30 cellular contexts compared by ENCODE assay signal in the genomic region with DNA sequence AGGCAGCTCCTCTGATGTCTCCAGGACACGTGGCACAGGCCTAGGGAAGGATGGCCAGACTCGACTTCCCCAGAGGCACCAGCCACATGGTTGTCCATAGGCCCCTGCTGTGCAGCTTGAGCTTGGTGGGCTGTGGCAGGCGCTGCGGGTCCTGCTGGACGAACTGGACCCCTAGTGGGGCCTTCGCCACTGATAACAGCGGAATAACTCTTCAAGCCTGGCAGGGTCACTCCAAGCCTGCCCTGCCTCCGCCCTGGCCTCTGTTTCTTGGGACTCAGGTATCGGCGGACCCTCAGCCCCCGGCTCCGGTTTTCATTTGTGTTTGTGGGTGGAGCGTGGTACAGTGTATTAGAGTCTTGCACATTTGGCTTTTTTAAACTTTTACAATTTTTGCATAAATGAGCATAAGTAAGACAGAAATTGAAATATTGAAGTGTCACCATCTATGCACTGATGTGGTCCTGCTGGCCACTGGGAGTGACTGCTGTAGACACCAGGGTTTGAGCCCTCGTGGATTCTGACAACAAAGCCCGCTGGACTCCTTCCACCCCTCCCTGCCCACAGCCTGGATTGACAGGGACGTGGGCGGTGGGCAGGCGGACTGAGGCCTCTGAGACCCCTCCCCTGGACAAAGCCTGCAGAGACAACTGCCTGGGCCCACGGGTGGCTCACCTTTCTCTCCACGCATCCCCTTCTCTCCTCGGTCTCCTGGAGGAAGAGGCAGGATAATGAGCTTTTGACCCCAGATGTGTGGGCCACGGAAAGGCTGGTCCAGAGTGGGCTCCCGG. TPM values are rescaled to one million over a fixed set of nuclear protein-coding genes. Genes with fewer than 3 reads are reported as not detected.
"Had no signal": no experiment of that assay in that cellular context is flagged by ENCODE, and none has a peak within 500 bp of the region (broad histone marks: within the 10 kb centered on the region; RNA-seq: fewer than 3 reads in every experiment).

No MANE protein-coding gene starts in this region.

- H3K27ac ChIP-seq: cardiac muscle cell, esophagus muscularis mucosa, foreskin keratinocyte, pancreas, prostate gland, thyroid gland had no signal

- H3K36me3 Mint-ChIP-seq: activated CD4-positive, alpha-beta memory T cell treated with anti-CD3 and anti-CD28 coated beads for 36 hours; activated naive CD8-positive, alpha-beta T cell; stimulated activated effector memory CD8-positive, alpha-beta T cell treated with anti-CD3 and anti-CD28 coated beads, Interleukin-12 subunit alpha, Interleukin-12 subunit beta, amount 100 ng/mL, for 72 hours had no signal

- H3K9me3 ChIP-seq: pancreas, prostate gland, thyroid gland had no signal

- H3K4me3 Mint-ChIP-seq: activated CD4-positive, alpha-beta memory T cell treated with anti-CD3 and anti-CD28 coated beads for 36 hours; activated CD4-positive, alpha-beta T cell treated with anti-CD3 and anti-CD28 coated beads, Interleukin-2, amount 10 ng/mL, durations not matched to agents 24 days and 14 days; activated naive CD8-positive, alpha-beta T cell; nephron; stimulated activated effector memory CD8-positive, alpha-beta T cell treated with anti-CD3 and anti-CD28 coated beads, Interleukin-12 subunit alpha, Interleukin-12 subunit beta, amount 100 ng/mL, for 72 hours; stimulated activated naive CD8-positive, alpha-beta T cell treated with anti-CD3 and anti-CD28 coated beads, Interleukin-15, Interleukin-2, amounts not matched to agents 100 ng/mL and 50 ng/mL, for 24 hours had no signal

- H3K27ac Mint-ChIP-seq: activated CD4-positive, alpha-beta memory T cell treated with anti-CD3 and anti-CD28 coated beads for 36 hours; activated CD4-positive, alpha-beta T cell treated with anti-CD3 and anti-CD28 coated beads, Interleukin-2, amount 10 ng/mL, durations not matched to agents 24 days and 14 days; activated naive CD8-positive, alpha-beta T cell; activated T-helper 2 cell treated with anti-CD3 and anti-CD28 coated beads, Interferon-gamma antibody, Interleukin-2, Interleukin-4, amounts not matched to agents 10 μg/mL and 5 μg/mL and 100 μg/mL, durations not matched to agents 14 hours and 24 hours and 36 hours; nephron; stimulated activated effector memory CD8-positive, alpha-beta T cell treated with anti-CD3 and anti-CD28 coated beads, Interleukin-12 subunit alpha, Interleukin-12 subunit beta, amount 100 ng/mL, for 72 hours; stimulated activated naive CD8-positive, alpha-beta T cell treated with anti-CD3 and anti-CD28 coated beads, Interleukin-15, Interleukin-2, amounts not matched to agents 100 ng/mL and 50 ng/mL, for 24 hours had no signal

- H3K4me1 Mint-ChIP-seq: activated CD4-positive, alpha-beta T cell treated with anti-CD3 and anti-CD28 coated beads, Interleukin-2, amount 10 ng/mL, durations not matched to agents 24 days and 14 days; nephron; stimulated activated effector memory CD8-positive, alpha-beta T cell treated with anti-CD3 and anti-CD28 coated beads, Interleukin-12 subunit alpha, Interleukin-12 subunit beta, amount 100 ng/mL, for 72 hours had no signal

- H3K4me3 ChIP-seq: cardiac muscle cell, esophagus muscularis mucosa, lung, pancreas, prostate gland, skin epidermis, thyroid gland had no signal

- H3K9me3 Mint-ChIP-seq: activated T-helper 2 cell treated with anti-CD3 and anti-CD28 coated beads, Interferon-gamma antibody, Interleukin-2, Interleukin-4, amounts not matched to agents 10 μg/mL and 5 μg/mL and 100 μg/mL, durations not matched to agents 14 hours and 24 hours and 36 hours had no signal

- ATAC-seq: foreskin keratinocyte; heart left ventricle; pancreas; sciatic nerve; stimulated activated effector memory CD8-positive, alpha-beta T cell treated with anti-CD3 and anti-CD28 coated beads, Interleukin-12 subunit alpha, Interleukin-12 subunit beta, amount 100 ng/mL, for 72 hours had no signal

- DNase-seq: activated CD4-positive, alpha-beta memory T cell treated with anti-CD3 and anti-CD28 coated beads for 36 hours; activated CD4-positive, alpha-beta T cell treated with anti-CD3 and anti-CD28 coated beads, Interleukin-2, amount 10 ng/mL, durations not matched to agents 24 days and 14 days; activated CD4-positive, CD25-positive, alpha-beta regulatory T cell treated with anti-CD3 and anti-CD28 coated beads, Interleukin-2, amount 50 U/mL, for 72 hours; activated naive CD4-positive, alpha-beta T cell treated with Interleukin-2 at 50 U/mL for 16 hours; activated T-cell treated with anti-CD3 and anti-CD28 coated beads, Interleukin-2, amount 50 U/mL, for 48 hours; anterior cingulate cortex; effector CD4-positive, alpha-beta T cell; foreskin keratinocyte; heart left ventricle; mesendoderm; pancreas; retina; stimulated activated CD4-positive, alpha-beta T cell treated with anti-CD3 and anti-CD28 coated beads, Interleukin-12 subunit alpha, Interleukin-12 subunit beta, amount 100 ng/mL, for 4 hours; stimulated activated CD4-positive, alpha-beta T cell treated with anti-CD3 and anti-CD28 coated beads, Interleukin-4, amount 100 ng/mL, for 1 hour; substantia nigra; T-helper 2 cell; thyroid gland had no signal

- H3K4me1 ChIP-seq: esophagus muscularis mucosa, foreskin keratinocyte, pancreas, prostate gland, thyroid gland had no signal

- H3K36me3 ChIP-seq: cardiac muscle cell, esophagus muscularis mucosa, heart left ventricle, pancreas, prostate gland, thyroid gland had no signal

- H3K27me3 ChIP-seq: cardiac muscle cell, foreskin keratinocyte, thyroid gland had no signal

RNA-seq across cellular contexts. Expression of a gene that starts 3.8 kb away (rescaled TPM):
- total RNA-seq: activated CD4-positive, alpha-beta memory T cell treated with anti-CD3 and anti-CD28 coated beads for 36 hours; activated CD4-positive, alpha-beta T cell treated with anti-CD3 and anti-CD28 coated beads, Interleukin-2, amount 10 ng/mL, durations not matched to agents 24 days and 14 days; activated T-helper 2 cell treated with anti-CD3 and anti-CD28 coated beads, Interferon-gamma antibody, Interleukin-2, Interleukin-4, amounts not matched to agents 10 μg/mL and 5 μg/mL and 100 μg/mL, durations not matched to agents 14 hours and 24 hours and 36 hours; cardiac muscle cell; foreskin keratinocyte; kidney epithelial cell had no signal
- polyA plus RNA-seq: cardiac muscle cell, foreskin keratinocyte had no signal

RNA-seq across cellular contexts. Expression of a gene that starts 33.3 kb away (rescaled TPM):
- total RNA-seq: activated CD4-positive, alpha-beta memory T cell treated with anti-CD3 and anti-CD28 coated beads for 36 hours; activated CD4-positive, alpha-beta T cell treated with anti-CD3 and anti-CD28 coated beads, Interleukin-2, amount 10 ng/mL, durations not matched to agents 24 days and 14 days; activated T-helper 2 cell treated with anti-CD3 and anti-CD28 coated beads, Interferon-gamma antibody, Interleukin-2, Interleukin-4, amounts not matched to agents 10 μg/mL and 5 μg/mL and 100 μg/mL, durations not matched to agents 14 hours and 24 hours and 36 hours; cardiac muscle cell; cerebellum; esophagus muscularis mucosa; foreskin keratinocyte; kidney epithelial cell; lung; sciatic nerve had no signal
- polyA plus RNA-seq: cardiac muscle cell, foreskin keratinocyte had no signal
